Comparison of ENCODE assay signal across 13 cellular contexts in the genomic region with DNA sequence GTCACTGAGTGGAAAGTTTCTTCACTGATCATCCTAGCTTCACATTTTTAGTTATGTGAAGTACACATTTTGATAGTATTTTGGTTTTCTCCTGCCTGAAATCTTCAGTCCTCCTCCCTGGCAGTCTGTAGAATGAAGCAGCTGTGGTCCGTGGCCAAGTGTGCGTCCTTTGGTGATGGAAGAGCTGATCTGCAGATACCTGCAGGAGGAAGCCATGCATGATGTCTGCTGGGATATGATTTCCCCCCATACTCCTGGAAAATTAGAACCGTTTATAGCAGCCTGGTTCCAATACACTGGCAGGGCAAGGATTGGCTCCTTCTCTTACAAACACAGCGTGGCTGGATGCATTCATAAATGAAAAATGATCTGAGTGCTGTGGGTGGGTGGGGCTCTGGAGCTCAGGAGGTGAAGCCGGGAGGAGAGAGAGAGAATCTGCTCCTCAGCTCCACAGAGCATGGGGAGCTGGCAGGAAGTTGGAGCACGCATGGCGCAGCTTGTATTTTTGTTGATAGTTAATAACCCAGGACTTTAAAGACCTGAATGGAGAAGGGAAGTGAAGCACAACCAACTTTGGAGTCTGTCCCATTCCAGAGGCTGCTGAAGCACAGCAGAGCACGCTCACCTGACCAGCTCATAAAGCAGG.
DNase-seq lines count a peak whose midpoint lies in the region; ATAC-seq, FAIRE-seq and TF ChIP-seq lines count a peak whose summit lies in the region.
"Had no signal": no experiment of that assay in that cellular context is flagged by ENCODE, and none has a peak within 500 bp of the region (broad histone marks: within the 10 kb centered on the region; RNA-seq: fewer than 3 reads in every experiment).

No MANE protein-coding gene starts in this region.

- no peaks in the 10 kb centered on the region for H3K27me3 ChIP-seq in pancreas
- H3K27me3 ChIP-seq: neural progenitor cell had no signal

- ATAC-seq in esophagus mucosa (peak; percentile 64), pancreas (peak; percentile 63 to 88 (median 74)), GM21515 (IDR thresholded peaks at IDR 0.05; ENCODE audit: unreplicated experiment) (no peak)
- ATAC-seq: WTC11 had no signal

- no peak for TF ChIP-seq CTCF in pancreas (IDR thresholded peaks at IDR 0.05)

- WGBS in pancreas, 2 donors, result 17 to 20% methylated on average over 8 of the region's 8 CpGs

- no peaks in the 10 kb centered on the region for H3K9me3 ChIP-seq in pancreas

- H3K4me1 ChIP-seq in pancreas, result no peaks in the 10 kb centered on the region

- no peak for FAIRE-seq in pancreas (lab: Jason Lieb, UNC)

- no peaks in the 10 kb centered on the region for H3K36me3 ChIP-seq in pancreas
- H3K36me3 ChIP-seq: neural progenitor cell had no signal

- H3K27ac ChIP-seq in pancreas, result no peak overlapping the region
- H3K27ac ChIP-seq: neural progenitor cell, PC-9 had no signal

- H3K4me3 ChIP-seq in pancreas, result peak overlapping the region in 1 of 4 donors; percentile 10
- H3K4me3 ChIP-seq: neural progenitor cell, PC-9 had no signal

- peak; percentile 46 for DNase-seq in DMS153 (lab: John Stamatoyannopoulos, UW)
- peak; percentile 75 for DNase-seq in NCI-H345 treated with DMSO at 0.1 percent for 48 hours (lab: John Stamatoyannopoulos, UW; ENCODE audit: unreplicated experiment)
- peak in 2 of 6 donors; percentile 5 to 21 for DNase-seq in pancreas
- DNase-seq in islet precursor cell, result no peak
- DNase-seq in NCI-H774 (lab: John Stamatoyannopoulos, UW), result no peak
- no peak for DNase-seq in stimulated activated CD4-positive, alpha-beta T cell treated with anti-CD3 and anti-CD28 coated beads, Interleukin-4, amount 100 ng/mL, for 1 hour
- DNase-seq: activated effector memory CD4-positive, alpha-beta T cell treated with anti-CD3 and anti-CD28 coated beads, Interleukin-2, amount 50 U/mL, for 16 hours; PC-9; stimulated activated CD4-positive, alpha-beta T cell treated with anti-CD3 and anti-CD28 coated beads, Interleukin-4, amount 100 ng/mL, for 4 hours had no signal

- intact Hi-C loops in pancreas (cut with DNase I), result no loop called here

Comparison
In these comparisons a context has a peak if more than half of its experiments do, and no peak if none do; other contexts are left out.
1. DNase-seq: peak in DMS153 (single experiment) and NCI-H345 treated with DMSO at 0.1 percent for 48 hours (single experiment); none in islet precursor cell (single experiment), NCI-H774 (single experiment) and stimulated activated CD4-positive, alpha-beta T cell treated with anti-CD3 and anti-CD28 coated beads, Interleukin-4, amount 100 ng/mL, for 1 hour (single experiment).